Comparison of ENCODE assay signal across 8 cellular contexts in genomic region chr14:77000340-77001235, GRCh38. TPM values are rescaled to one million over a fixed set of nuclear protein-coding genes. Genes with fewer than 3 reads are reported as not detected.
DNase-seq lines count a peak whose midpoint lies in the region; ATAC-seq and TF ChIP-seq lines count a peak whose summit lies in the region.

No MANE protein-coding gene starts in this region.

- H3F3A ChIP-seq in PC-3 (ENCODE audit: low read length, unreplicated experiment) = peaks cover 4% of the 10 kb centered on the region

- H2AFZ ChIP-seq in PC-3 (ENCODE audit: low read length) = peak overlapping the region; percentile 48; the same call in 1 of the 2 replicates

- H3K4me2 ChIP-seq in PC-3 (ENCODE audit: low read length) = no peak overlapping the region

- peaks cover 34% of the 10 kb centered on the region for H3K4me1 ChIP-seq in PC-3 (ENCODE audit: insufficient read depth, low read length)

- intact Hi-C loops in PC-3 (cut with micrococcal nuclease) (loop anchor here (5.0 kb wide), 1 partner anchor 38 kb away; no protein-coding TSS in a partner anchor), posterior cingulate gyrus (cut with DNase I) (no loop called here)

- H3K79me2 ChIP-seq in PC-3 (ENCODE audit: low read length) = no peaks in the 10 kb centered on the region

- H3K9ac ChIP-seq in PC-3 (ENCODE audit: low read length) = no peak overlapping the region

- no peak overlapping the region for H3K4me3 ChIP-seq in PC-3 (ENCODE audit: low read length)

- H3K9me3 ChIP-seq in PC-3 (ENCODE audit: low read length) = no peaks in the 10 kb centered on the region

- H3K9me2 ChIP-seq in PC-3 (replicated peaks; ENCODE audit: low read length) = no peaks in the 10 kb centered on the region

- CTCF ChIA-PET in PC-3 (lab: Charles Lee) = interaction anchor here (0.6 kb wide), 1 partner anchor 9 kb away, joined by 3 read pairs; no protein-coding TSS in a partner anchor

- no peak overlapping the region for H3K27ac ChIP-seq in PC-3 (ENCODE audit: low read length)

- no peaks in the 10 kb centered on the region for H4K20me1 ChIP-seq in PC-3 (ENCODE audit: low read length)

- DNase-seq in EL (peak; percentile 36), PC-3 (no peak), fibroblast of peridontal ligament (ENCODE audit: extremely low read depth) (peak; percentile 35), posterior cingulate gyrus (peak in 8 of 10 donors; percentile 29 to 92 (median 58)), ureter (ENCODE audit: low spot score) (no peak), HUDEP-2 (lab: John Stamatoyannopoulos, UW; ENCODE audit: unreplicated experiment in 76 of 76) (no peak)

- H3K27me3 ChIP-seq in PC-3 (ENCODE audit: low read length) = no peaks in the 10 kb centered on the region

- ATAC-seq in HG02938 (IDR thresholded peaks at IDR 0.05; ENCODE audit: unreplicated experiment) (peak; percentile 48), PC-3 (peak; percentile 35), HG02970 (IDR thresholded peaks at IDR 0.05; ENCODE audit: low FRiP score, unreplicated experiment) (no peak)

- no peak for TF ChIP-seq CTCF in PC-3 (conservative IDR thresholded peaks at IDR 0.05; ENCODE audit: low read depth, low read length)

- no peaks in the 10 kb centered on the region for H3K36me3 ChIP-seq in PC-3 (ENCODE audit: low read depth, low read length)

- POLR2A ChIA-PET in PC-3 (lab: Charles Lee; ENCODE audit: unreplicated experiment) = no interaction called here

- BruUV-seq in PC-3 (replicated peaks; lab: Mats Ljungman, UMichigan) = no TSS peak

RNA-seq across cellular contexts. Expression of gene IRF2BPL, which starts 27.9 kb away (rescaled TPM):
- total RNA-seq in PC-3 (2014; rRNA removed) (113 and 146 TPM in 2 replicates), ureter (77.2 TPM)

Comparison
In these comparisons a context has a peak if more than half of its experiments do, and no peak if none do; other contexts are left out.
1. DNase-seq: peak in EL (single experiment), fibroblast of peridontal ligament (single experiment) and posterior cingulate gyrus (8 of 10); none in PC-3 (single experiment), ureter (single experiment) and HUDEP-2 (0 of 76).